14 cellular contexts compared by ENCODE assay signal in genomic region chr21:29462475-29462874, GRCh38.
"Had no signal": no experiment of that assay in that cellular context is flagged by ENCODE, and none has a peak within 500 bp of the region (broad histone marks: within the 10 kb centered on the region; RNA-seq: fewer than 3 reads in every experiment).

No MANE protein-coding gene starts in this region.

- DNase-seq: activated CD4-positive, CD25-positive, alpha-beta regulatory T cell treated with anti-CD3 and anti-CD28 coated beads, Interleukin-2, amount 50 U/mL, for 72 hours; activated naive CD4-positive, alpha-beta T cell; activated naive CD8-positive, alpha-beta T cell treated with anti-CD3 and anti-CD28 coated beads, Interleukin-2, amount 10 ng/mL, durations not matched to agents 7 days and 5 days; activated T-cell treated with anti-CD3 and anti-CD28 coated beads for 4 hours; anterior cingulate cortex; brain microvascular endothelial cell; cortex of kidney; effector CD4-positive, alpha-beta T cell; islet precursor cell; natural killer cell; sigmoid colon; stimulated activated CD4-positive, alpha-beta T cell treated with anti-CD3 and anti-CD28 coated beads, Interleukin-1b, Interleukin-23, amount 100 ng/mL, for 48 hours; upper lobe of right lung had no signal

- ATAC-seq: left lobe of liver, natural killer cell, upper lobe of right lung had no signal
